Comparison of ENCODE assay signal across 8 cellular contexts in the genomic region with DNA sequence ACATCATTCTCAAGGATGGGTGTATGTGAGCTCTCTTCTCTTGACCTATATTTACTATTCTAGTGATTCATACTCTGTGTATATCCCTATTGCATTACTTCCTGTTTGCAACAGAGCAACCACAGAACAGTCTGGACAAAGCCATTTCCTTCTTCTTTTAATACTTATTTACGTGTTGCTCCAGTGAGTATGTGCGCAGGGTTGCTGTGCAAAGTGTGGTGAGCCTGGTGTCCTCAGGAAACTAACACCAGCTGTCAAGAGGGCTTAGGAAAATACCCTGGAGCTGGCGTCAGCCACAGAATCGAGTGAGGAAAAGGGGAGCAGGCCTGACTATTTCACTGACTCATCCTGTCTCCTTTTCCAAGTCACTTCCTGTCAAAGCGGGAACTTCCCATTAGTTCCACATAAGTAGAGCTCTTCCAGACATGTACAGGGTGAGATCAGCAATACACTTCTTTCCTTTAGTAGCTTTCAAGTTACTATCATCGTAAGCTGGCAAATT.
DNase-seq lines count a peak whose midpoint lies in the region; ATAC-seq, FAIRE-seq and TF ChIP-seq lines count a peak whose summit lies in the region.

No MANE protein-coding gene starts in this region.

- H3K27me3 ChIP-seq in SJCRH30, result no peaks in the 10 kb centered on the region

- H3K9me3 ChIP-seq in SJCRH30 (replicated peaks), result no peaks in the 10 kb centered on the region

- TF ChIP-seq CTCF in fibroblast of villous mesenchyme (IDR thresholded peaks at IDR 0.05; ENCODE audit: insufficient read depth, low read depth, low read length) (no peak), D721Med (IDR thresholded peaks at IDR 0.05; ENCODE audit: insufficient read depth, missing control alignments) (no peak)

- ATAC-seq in HG03280 (IDR thresholded peaks at IDR 0.05; ENCODE audit: unreplicated experiment), result no peak

- DNase-seq in H54 (ENCODE audit: insufficient read length, low spot score) (peak; percentile 70), SJCRH30 (peak; percentile 98 to 99), fibroblast of villous mesenchyme (ENCODE audit: low read depth) (peak; percentile 100), pulmonary artery endothelial cell (ENCODE audit: low read depth, low spot score) (peak; percentile 95), D721Med (ENCODE audit: insufficient read length, low spot score) (no peak), NCI-H748 treated with DMSO at 0.1 percent for 48 hours (lab: John Stamatoyannopoulos, UW) (no peak)
- no peak for DNase-seq in stimulated activated naive CD4-positive, alpha-beta T cell treated with Interleukin-2 at 50 U/mL for 16 hours (lab: John Stamatoyannopoulos, UW)

- TF ChIP-seq POLR2A in H54 (IDR thresholded peaks at IDR 0.05; ENCODE audit: low read depth, low read length), result no peak

- H3K27ac ChIP-seq in SJCRH30, result peak overlapping the region; percentile 100

- peak; percentile 94 for FAIRE-seq in H54 (lab: Jason Lieb, UNC)
- FAIRE-seq in D721Med (lab: Jason Lieb, UNC), result no peak

- H3K4me1 ChIP-seq in SJCRH30, result peaks cover 71% of the 10 kb centered on the region

- H3K4me3 ChIP-seq in SJCRH30 (peak overlapping the region; percentile 2; the same call in 1 of the 2 replicates), fibroblast of villous mesenchyme (ENCODE audit: low read depth, low read length) (no peak overlapping the region)

- H3K36me3 ChIP-seq in SJCRH30, result no peaks in the 10 kb centered on the region

Comparison
In these comparisons a context has a peak if more than half of its experiments do, and no peak if none do; other contexts are left out.
1. DNase-seq: peak in H54 (single experiment), SJCRH30 (2 of 2), fibroblast of villous mesenchyme (single experiment) and pulmonary artery endothelial cell (single experiment); none in D721Med (single experiment), stimulated activated naive CD4-positive, alpha-beta T cell treated with Interleukin-2 at 50 U/mL for 16 hours (single experiment) and NCI-H748 treated with DMSO at 0.1 percent for 48 hours (single experiment).